In genomic region chr12:120718055-120718454, GRCh38 we compare ENCODE assay signal across 24 cellular contexts. TPM values are rescaled to one million over a fixed set of nuclear protein-coding genes. Genes with fewer than 3 reads are reported as not detected.
A peak's percentile ranks its signal among the peaks of the same experiment; 100 is the strongest.
DNase-seq lines count a peak whose midpoint lies in the region; ATAC-seq and TF ChIP-seq lines count a peak whose summit lies in the region.
"Had no signal": no experiment of that assay in that cellular context is flagged by ENCODE, and none has a peak within 500 bp of the region (broad histone marks: within the 10 kb centered on the region; RNA-seq: fewer than 3 reads in every experiment).

No MANE protein-coding gene starts in this region.

- POLR2A ChIA-PET in RWPE1 (lab: Yijun Ruan, JAX; ENCODE audit: low non-redundant PET) = no interaction called here

- H3K27ac Mint-ChIP-seq in Calu3 (ENCODE audit: unreplicated experiment) = no peak overlapping the region
- peak overlapping the region; percentile 67 for H3K27ac Mint-ChIP-seq in activated naive CD8-positive, alpha-beta T cell treated with anti-CD3 and anti-CD28 coated beads, Interleukin-2, amount 50 U/mL, for 24 hours
- H3K27ac Mint-ChIP-seq: CD8-positive, alpha-beta T cell had no signal

- 83% methylated on average over 9 of the region's 9 CpGs for WGBS in hepatocyte (ENCODE audit: low lambda C conversion rate, missing lambda C conversion rate)

- no peak overlapping the region for H3K4me2 ChIP-seq in hepatocyte

- no TSS peak for BruUV-seq in Calu3 (replicated peaks; lab: Mats Ljungman, UMichigan)

- TF ChIP-seq CTCF in BE2C (IDR thresholded peaks at IDR 0.05; ENCODE audit: low read depth, low read length) (no peak), Calu3 (IDR thresholded peaks at IDR 0.05; ENCODE audit: unreplicated experiment) (no peak), hepatocyte (IDR thresholded peaks at IDR 0.05; ENCODE audit: poor library complexity) (no peak), RWPE1 (conservative IDR thresholded peaks at IDR 0.05; ENCODE audit: low read depth) (no peak)

- H3K4me3 Mint-ChIP-seq in Calu3 (ENCODE audit: low read depth, unreplicated experiment) = peak overlapping the region; percentile 30
- no peak overlapping the region for H3K4me3 Mint-ChIP-seq in activated naive CD8-positive, alpha-beta T cell treated with anti-CD3 and anti-CD28 coated beads, Interleukin-2, amount 50 U/mL, for 24 hours
- H3K4me3 Mint-ChIP-seq: CD8-positive, alpha-beta T cell had no signal

- peaks cover 27% of the 10 kb centered on the region for H3K4me1 Mint-ChIP-seq in Calu3 (ENCODE audit: low read depth, unreplicated experiment)
- peaks cover 24% of the 10 kb centered on the region for H3K4me1 Mint-ChIP-seq in activated naive CD8-positive, alpha-beta T cell treated with anti-CD3 and anti-CD28 coated beads, Interleukin-2, amount 50 U/mL, for 24 hours

- CTCF ChIA-PET in Calu3 (lab: Charles Lee) = interaction anchor here (0.7 kb wide), 2 partner anchors 39 to 183 kb away, joined by 3 to 5 read pairs; no protein-coding TSS in a partner anchor
- CTCF ChIA-PET in RWPE1 (lab: Yijun Ruan, JAX) = no interaction called here

- H2AFZ ChIP-seq in hepatocyte = no peak overlapping the region

- peaks cover 8% of the 10 kb centered on the region for H4K20me1 ChIP-seq in hepatocyte (ENCODE audit: insufficient read depth, poor library complexity, severe bottlenecking)

- no peaks in the 10 kb centered on the region for H3K27me3 ChIP-seq in BE2C
- no peaks in the 10 kb centered on the region for H3K27me3 ChIP-seq in hepatocyte
- H3K27me3 ChIP-seq: SJSA1 had no signal

- H3K27ac ChIP-seq in hepatocyte (peak overlapping the region; percentile 58), RWPE1 (no peak overlapping the region)
- H3K27ac ChIP-seq: C4-2B, SJSA1 had no signal

- peaks cover 77% of the 10 kb centered on the region for H3K36me3 ChIP-seq in BE2C
- H3K36me3 ChIP-seq in hepatocyte (replicated peaks; ENCODE audit: insufficient read depth, low read depth) = no peaks in the 10 kb centered on the region

- H3K4me1 ChIP-seq in BE2C = peaks cover 47% of the 10 kb centered on the region
- H3K4me1 ChIP-seq in hepatocyte (ENCODE audit: insufficient read depth) = peaks cover 25% of the 10 kb centered on the region
- H3K4me1 ChIP-seq: SJSA1 had no signal

- no peaks in the 10 kb centered on the region for H3K9me3 Mint-ChIP-seq in Calu3 (ENCODE audit: low read depth, unreplicated experiment)
- no peaks in the 10 kb centered on the region for H3K9me3 Mint-ChIP-seq in activated naive CD8-positive, alpha-beta T cell treated with anti-CD3 and anti-CD28 coated beads, Interleukin-2, amount 50 U/mL, for 24 hours
- H3K9me3 Mint-ChIP-seq: CD8-positive, alpha-beta T cell had no signal

- intact Hi-C loops in Calu3 (cut with micrococcal nuclease; ENCODE audit: unreplicated experiment) = no loop called here

- H3K27me3 Mint-ChIP-seq in Calu3 (ENCODE audit: unreplicated experiment) = no peaks in the 10 kb centered on the region
- H3K27me3 Mint-ChIP-seq in activated naive CD8-positive, alpha-beta T cell treated with anti-CD3 and anti-CD28 coated beads, Interleukin-2, amount 50 U/mL, for 24 hours = no peaks in the 10 kb centered on the region

- H3K4me3 ChIP-seq in BE2C (ENCODE audit: low read depth, low read length) (no peak overlapping the region), hepatocyte (no peak overlapping the region)
- H3K4me3 ChIP-seq: SJSA1 had no signal

- H3K79me2 ChIP-seq in hepatocyte = peaks cover 48% of the 10 kb centered on the region

- H3K36me3 Mint-ChIP-seq in Calu3 (ENCODE audit: insufficient read depth, unreplicated experiment) = peaks cover 53% of the 10 kb centered on the region
- H3K36me3 Mint-ChIP-seq in activated naive CD8-positive, alpha-beta T cell treated with anti-CD3 and anti-CD28 coated beads, Interleukin-2, amount 50 U/mL, for 24 hours (ENCODE audit: low read depth) = peaks cover 57% of the 10 kb centered on the region

- H3K9me3 ChIP-seq in BE2C (no peaks in the 10 kb centered on the region), hepatocyte (ENCODE audit: low read depth) (no peaks in the 10 kb centered on the region)
- H3K9me3 ChIP-seq: Caco-2, SJSA1 had no signal

- DNase-seq in BE2C (peak; percentile 58), Calu3 (no peak), hepatocyte (ENCODE audit: low spot score) (no peak), RWPE1 (ENCODE audit: low spot score) (no peak), cerebellar cortex (ENCODE audit: low spot score) (no peak), SW 1271 (lab: John Stamatoyannopoulos, UW) (no peak)
- no peak for DNase-seq in activated naive CD8-positive, alpha-beta T cell treated with anti-CD3 and anti-CD28 coated beads, Interleukin-2, amount 50 U/mL, for 24 hours
- DNase-seq: Caco-2; CD8-positive, alpha-beta T cell; DMS 273 treated with DMSO at 0.1 percent for 48 hours; DMS79 treated with DMSO at 0.1 percent for 48 hours; GF-D8; HCEC 1CT; KG1; MM.1S; NCI-H2029; NCI-H446; NCI-H526; NCI-H82; NK-92 treated with Interleukin-12 subunit alpha and Interleukin-12 subunit beta, amount 100 ng/mL, for 24 hours; PC-3 had no signal

- no peak for ATAC-seq in activated naive CD8-positive, alpha-beta T cell treated with anti-CD3 and anti-CD28 coated beads, Interleukin-2, amount 50 U/mL, for 24 hours
- ATAC-seq: CD8-positive, alpha-beta T cell; PC-3; Right ventricle myocardium inferior had no signal

- H3K9me2 ChIP-seq in hepatocyte (replicated peaks; ENCODE audit: insufficient read depth) = no peaks in the 10 kb centered on the region

RNA-seq across cellular contexts. Expression of gene ACADS, which starts 7.6 kb away (rescaled TPM):
- polyA plus RNA-seq in BE2C (2012; ENCODE audit: insufficient read depth, insufficient read length, low read depth) = 5.9 TPM
- 16.1 and 21.2 TPM in 2 replicates for total RNA-seq in Calu3 (2022)
- total RNA-seq in hepatocyte = 53.5 and 59.6 TPM in 2 replicates
- polyA plus RNA-seq in hepatocyte = 58.0 and 66.8 TPM in 2 replicates

RNA-seq across cellular contexts. Expression of gene UNC119B, which starts 7.8 kb away (rescaled TPM):
- polyA plus RNA-seq in BE2C (2012; ENCODE audit: insufficient read depth, insufficient read length, low read depth) = 42.3 TPM
- total RNA-seq in Calu3 (2022) (31.6 and 33.5 TPM in 2 replicates), hepatocyte (24.7 and 26.0 TPM in 2 replicates)
- polyA plus RNA-seq in hepatocyte = 5.2 and 10.9 TPM in 2 replicates

RNA-seq across cellular contexts. Expression of gene MLEC, which starts 31.1 kb away (rescaled TPM):
- 81.1 TPM for polyA plus RNA-seq in BE2C (2012; ENCODE audit: insufficient read depth, insufficient read length, low read depth)
- total RNA-seq in Calu3 (2022) (268 and 290 TPM in 2 replicates), hepatocyte (132 and 135 TPM in 2 replicates)
- 210 and 227 TPM in 2 replicates for polyA plus RNA-seq in hepatocyte
